ENCODE assay signal across 8 cellular contexts in genomic region chr15:66702035-66702769, GRCh38. TPM values are rescaled to one million over a fixed set of nuclear protein-coding genes. Genes with fewer than 3 reads are reported as not detected.
DNase-seq lines count a peak whose midpoint lies in the region; ATAC-seq, FAIRE-seq and TF ChIP-seq lines count a peak whose summit lies in the region.

SMAD6 (plus strand) TSS chr15:66702236; CDS start chr15:66703259, 1,023 bp downstream.

- DNase-seq in GM12891 (ENCODE audit: insufficient read length, low spot score): peak; percentile 62
- DNase-seq in RCC 7860 (ENCODE audit: low spot score): peak; percentile 96
- peak; percentile 86 for DNase-seq in activated T-cell treated with anti-CD3 and anti-CD28 coated beads, Interleukin-2, amount 50 U/mL, for 48 hours
- peak; percentile 98 for DNase-seq in esophagus muscularis mucosa (ENCODE audit: extremely low spot score)
- DNase-seq in stimulated activated CD8-positive, alpha-beta memory T cell treated with anti-CD3 and anti-CD28 coated beads, Interleukin-4, amount 100 ng/mL, for 24 hours (ENCODE audit: low read depth): peak; percentile 55

- H3K9ac ChIP-seq in mucosa of stomach (ENCODE audit: low read length): peak within 1 kb of the TSS; percentile 65

- TF ChIP-seq EP300 in esophagus muscularis mucosa (IDR thresholded peaks at IDR 0.05): no peak

- no peak for ATAC-seq in GM19328 (IDR thresholded peaks at IDR 0.05; ENCODE audit: unreplicated experiment)

- H3K27ac ChIP-seq in KOPT-K1 (ENCODE audit: low read depth, low read length, poor library complexity, severe bottlenecking) (peak within 1 kb of the TSS; percentile 92), esophagus muscularis mucosa (replicated peaks in 1 of 4) (peak within 1 kb of the TSS; percentile 84 to 92 (median 88))

- TF ChIP-seq POLR2A in GM12891 (IDR thresholded peaks at IDR 0.05; ENCODE audit: low read depth, low read length): no peak
- no peak for TF ChIP-seq POLR2A in esophagus muscularis mucosa (IDR thresholded peaks at IDR 0.05; ENCODE audit: low read depth)

- no peaks in the 10 kb centered on the region for H3K9me3 ChIP-seq in KOPT-K1 (ENCODE audit: insufficient read depth, low read length, poor library complexity, severe bottlenecking)
- no peaks in the 10 kb centered on the region for H3K9me3 ChIP-seq in esophagus muscularis mucosa
- no peaks in the 10 kb centered on the region for H3K9me3 ChIP-seq in mucosa of stomach (ENCODE audit: control insufficient read depth, low read length)

- 1% methylated on average over 36 of the region's 53 CpGs for WGBS in esophagus muscularis mucosa

- no peaks in the 10 kb centered on the region for H3K27me3 ChIP-seq in esophagus muscularis mucosa
- H3K27me3 ChIP-seq in mucosa of stomach (ENCODE audit: control insufficient read depth, insufficient read depth, low read length): no peaks in the 10 kb centered on the region

- intact Hi-C loops in esophagus muscularis mucosa (cut with DNase I): no loop called here

- H3K4me1 ChIP-seq in esophagus muscularis mucosa: peaks cover 31 to 69% (median 55%) of the 10 kb centered on the region in 4 donors
- peaks cover 34% of the 10 kb centered on the region for H3K4me1 ChIP-seq in mucosa of stomach (ENCODE audit: control insufficient read depth, insufficient read depth, low read length)

- peaks cover 18% of the 10 kb centered on the region for H3K36me3 ChIP-seq in KOPT-K1 (ENCODE audit: insufficient read depth, low read length)
- H3K36me3 ChIP-seq in esophagus muscularis mucosa: peaks cover 0 to 10% (median 0%) of the 10 kb centered on the region in 4 donors
- no peaks in the 10 kb centered on the region for H3K36me3 ChIP-seq in mucosa of stomach (ENCODE audit: control insufficient read depth, insufficient read depth, low read length)

- TF ChIP-seq CTCF in esophagus muscularis mucosa (IDR thresholded peaks at IDR 0.05): no peak

- FAIRE-seq in GM12891 (lab: Jason Lieb, UNC) (no peak), RCC 7860 (lab: Jason Lieb, UNC) (peak; percentile 83)

- peak within 1 kb of the TSS; percentile 66 to 86 (median 74) for H3K4me3 ChIP-seq in esophagus muscularis mucosa
- peak within 1 kb of the TSS; percentile 71 for H3K4me3 ChIP-seq in mucosa of stomach (ENCODE audit: low read length)

TF ChIP-seq in GM12891, 5 proteins besides CTCF, POLR2A, EP300 and RAD21:
- TF ChIP-seq PAX5 (IDR thresholded peaks at IDR 0.05; ENCODE audit: insufficient read depth, low read length, severe bottlenecking): no peak
- no peak for TF ChIP-seq POLR2AphosphoS5 (IDR thresholded peaks at IDR 0.05; ENCODE audit: low read depth, low read length)
- no peak for TF ChIP-seq SPI1 (IDR thresholded peaks at IDR 0.05; ENCODE audit: low read depth, low read length)
- TF ChIP-seq POU2F2 (IDR thresholded peaks at IDR 0.05; ENCODE audit: low read depth, low read length): no peak
- TF ChIP-seq TAF1 (IDR thresholded peaks at IDR 0.05; ENCODE audit: low read depth, low read length): no peak

RNA-seq across cellular contexts. Expression of gene SMAD6, which starts in this region (rescaled TPM):
- not detected for polyA plus RNA-seq in GM12891 (2012; ENCODE audit: low read depth, missing spikeins)
- 10 to 100 TPM in 3 of 4 donors, 1 to 10 TPM in 1; 9.4 to 18.9 (median 14.3) TPM for total RNA-seq in esophagus muscularis mucosa
